In the genomic region with DNA sequence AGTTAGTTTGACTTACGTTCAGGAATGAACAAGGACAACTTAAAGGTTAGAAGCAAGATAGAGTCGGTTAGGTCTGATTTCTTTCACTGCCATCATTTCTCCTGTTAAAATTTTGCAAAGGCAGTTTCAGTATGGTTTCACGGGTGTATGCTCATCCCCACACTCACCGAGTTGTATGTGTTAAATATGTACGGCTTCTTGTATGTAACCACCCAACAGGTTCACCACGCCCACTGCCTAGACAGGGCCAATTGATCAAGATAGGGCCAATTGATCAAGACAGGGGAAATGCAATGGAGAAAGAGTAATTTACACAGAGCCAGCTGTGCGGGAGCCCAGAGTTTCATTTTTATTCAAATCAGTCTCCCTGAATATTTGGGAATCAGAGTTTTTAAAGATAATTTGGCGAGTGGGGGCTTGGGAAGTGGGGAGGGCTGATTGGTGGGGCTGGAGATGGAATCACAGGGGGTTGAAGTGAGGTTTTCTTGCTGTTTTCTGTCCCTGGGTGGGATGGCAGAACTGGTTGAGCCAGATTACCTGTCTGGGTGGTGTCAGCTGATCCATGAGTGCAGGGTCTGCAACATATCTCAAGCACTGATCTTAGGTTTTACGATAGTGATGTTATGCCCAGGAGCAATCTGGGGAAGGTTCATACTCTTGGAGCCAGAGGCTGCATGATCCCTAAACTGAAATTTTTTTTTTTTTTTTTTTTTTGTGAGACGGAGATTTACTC, we compare ENCODE assay signal across 1 cellular context.
TF ChIP-seq lines count a peak whose summit lies in the region.

No MANE protein-coding gene starts in this region.

TF ChIP-seq in GM23338, 12 proteins besides CTCF, POLR2A, EP300 and RAD21 (continued from another document):
- no peak for TF ChIP-seq EZH2 (IDR thresholded peaks at IDR 0.05; ENCODE audit: low read depth, unreplicated experiment)
- TF ChIP-seq ZNF114 (CRISPR knock-in tag; IDR thresholded peaks at IDR 0.05): no peak
- TF ChIP-seq, protein P1, sequence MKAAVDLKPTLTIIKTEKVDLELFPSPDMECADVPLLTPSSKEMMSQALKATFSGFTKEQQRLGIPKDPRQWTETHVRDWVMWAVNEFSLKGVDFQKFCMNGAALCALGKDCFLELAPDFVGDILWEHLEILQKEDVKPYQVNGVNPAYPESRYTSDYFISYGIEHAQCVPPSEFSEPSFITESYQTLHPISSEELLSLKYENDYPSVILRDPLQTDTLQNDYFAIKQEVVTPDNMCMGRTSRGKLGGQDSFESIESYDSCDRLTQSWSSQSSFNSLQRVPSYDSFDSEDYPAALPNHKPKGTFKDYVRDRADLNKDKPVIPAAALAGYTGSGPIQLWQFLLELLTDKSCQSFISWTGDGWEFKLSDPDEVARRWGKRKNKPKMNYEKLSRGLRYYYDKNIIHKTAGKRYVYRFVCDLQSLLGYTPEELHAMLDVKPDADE (IDR thresholded peaks at IDR 0.05): no peak
- TF ChIP-seq NANOG (IDR thresholded peaks at IDR 0.05; ENCODE audit: borderline replicate concordance): no peak
- TF ChIP-seq, protein P2, sequence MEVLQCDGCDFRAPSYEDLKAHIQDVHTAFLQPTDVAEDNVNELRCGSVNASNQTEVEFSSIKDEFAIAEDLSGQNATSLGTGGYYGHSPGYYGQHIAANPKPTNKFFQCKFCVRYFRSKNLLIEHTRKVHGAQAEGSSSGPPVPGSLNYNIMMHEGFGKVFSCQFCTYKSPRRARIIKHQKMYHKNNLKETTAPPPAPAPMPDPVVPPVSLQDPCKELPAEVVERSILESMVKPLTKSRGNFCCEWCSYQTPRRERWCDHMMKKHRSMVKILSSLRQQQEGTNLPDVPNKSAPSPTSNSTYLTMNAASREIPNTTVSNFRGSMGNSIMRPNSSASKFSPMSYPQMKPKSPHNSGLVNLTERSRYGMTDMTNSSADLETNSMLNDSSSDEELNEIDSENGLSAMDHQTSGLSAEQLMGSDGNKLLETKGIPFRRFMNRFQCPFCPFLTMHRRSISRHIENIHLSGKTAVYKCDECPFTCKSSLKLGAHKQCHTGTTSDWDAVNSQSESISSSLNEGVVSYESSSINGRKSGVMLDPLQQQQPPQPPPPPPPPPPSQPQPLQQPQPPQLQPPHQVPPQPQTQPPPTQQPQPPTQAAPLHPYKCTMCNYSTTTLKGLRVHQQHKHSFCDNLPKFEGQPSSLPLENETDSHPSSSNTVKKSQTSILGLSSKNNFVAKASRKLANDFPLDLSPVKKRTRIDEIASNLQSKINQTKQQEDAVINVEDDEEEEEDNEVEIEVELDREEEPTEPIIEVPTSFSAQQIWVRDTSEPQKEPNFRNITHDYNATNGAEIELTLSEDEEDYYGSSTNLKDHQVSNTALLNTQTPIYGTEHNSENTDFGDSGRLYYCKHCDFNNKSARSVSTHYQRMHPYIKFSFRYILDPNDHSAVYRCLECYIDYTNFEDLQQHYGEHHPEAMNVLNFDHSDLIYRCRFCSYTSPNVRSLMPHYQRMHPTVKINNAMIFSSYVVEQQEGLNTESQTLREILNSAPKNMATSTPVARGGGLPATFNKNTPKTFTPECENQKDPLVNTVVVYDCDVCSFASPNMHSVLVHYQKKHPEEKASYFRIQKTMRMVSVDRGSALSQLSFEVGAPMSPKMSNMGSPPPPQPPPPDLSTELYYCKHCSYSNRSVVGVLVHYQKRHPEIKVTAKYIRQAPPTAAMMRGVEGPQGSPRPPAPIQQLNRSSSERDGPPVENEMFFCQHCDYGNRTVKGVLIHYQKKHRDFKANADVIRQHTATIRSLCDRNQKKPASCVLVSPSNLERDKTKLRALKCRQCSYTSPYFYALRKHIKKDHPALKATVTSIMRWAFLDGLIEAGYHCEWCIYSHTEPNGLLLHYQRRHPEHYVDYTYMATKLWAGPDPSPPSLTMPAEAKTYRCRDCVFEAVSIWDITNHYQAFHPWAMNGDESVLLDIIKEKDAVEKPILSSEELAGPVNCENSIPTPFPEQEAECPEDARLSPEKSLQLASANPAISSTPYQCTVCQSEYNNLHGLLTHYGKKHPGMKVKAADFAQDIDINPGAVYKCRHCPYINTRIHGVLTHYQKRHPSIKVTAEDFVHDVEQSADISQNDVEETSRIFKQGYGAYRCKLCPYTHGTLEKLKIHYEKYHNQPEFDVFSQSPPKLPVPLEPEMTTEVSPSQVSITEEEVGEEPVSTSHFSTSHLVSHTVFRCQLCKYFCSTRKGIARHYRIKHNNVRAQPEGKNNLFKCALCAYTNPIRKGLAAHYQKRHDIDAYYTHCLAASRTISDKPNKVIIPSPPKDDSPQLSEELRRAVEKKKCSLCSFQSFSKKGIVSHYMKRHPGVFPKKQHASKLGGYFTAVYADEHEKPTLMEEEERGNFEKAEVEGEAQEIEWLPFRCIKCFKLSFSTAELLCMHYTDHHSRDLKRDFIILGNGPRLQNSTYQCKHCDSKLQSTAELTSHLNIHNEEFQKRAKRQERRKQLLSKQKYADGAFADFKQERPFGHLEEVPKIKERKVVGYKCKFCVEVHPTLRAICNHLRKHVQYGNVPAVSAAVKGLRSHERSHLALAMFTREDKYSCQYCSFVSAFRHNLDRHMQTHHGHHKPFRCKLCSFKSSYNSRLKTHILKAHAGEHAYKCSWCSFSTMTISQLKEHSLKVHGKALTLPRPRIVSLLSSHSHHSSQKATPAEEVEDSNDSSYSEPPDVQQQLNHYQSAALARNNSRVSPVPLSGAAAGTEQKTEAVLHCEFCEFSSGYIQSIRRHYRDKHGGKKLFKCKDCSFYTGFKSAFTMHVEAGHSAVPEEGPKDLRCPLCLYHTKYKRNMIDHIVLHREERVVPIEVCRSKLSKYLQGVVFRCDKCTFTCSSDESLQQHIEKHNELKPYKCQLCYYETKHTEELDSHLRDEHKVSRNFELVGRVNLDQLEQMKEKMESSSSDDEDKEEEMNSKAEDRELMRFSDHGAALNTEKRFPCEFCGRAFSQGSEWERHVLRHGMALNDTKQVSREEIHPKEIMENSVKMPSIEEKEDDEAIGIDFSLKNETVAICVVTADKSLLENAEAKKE (CRISPR knock-in tag; IDR thresholded peaks at IDR 0.05): no peak
